14 cellular contexts compared by ENCODE assay signal in the genomic region with DNA sequence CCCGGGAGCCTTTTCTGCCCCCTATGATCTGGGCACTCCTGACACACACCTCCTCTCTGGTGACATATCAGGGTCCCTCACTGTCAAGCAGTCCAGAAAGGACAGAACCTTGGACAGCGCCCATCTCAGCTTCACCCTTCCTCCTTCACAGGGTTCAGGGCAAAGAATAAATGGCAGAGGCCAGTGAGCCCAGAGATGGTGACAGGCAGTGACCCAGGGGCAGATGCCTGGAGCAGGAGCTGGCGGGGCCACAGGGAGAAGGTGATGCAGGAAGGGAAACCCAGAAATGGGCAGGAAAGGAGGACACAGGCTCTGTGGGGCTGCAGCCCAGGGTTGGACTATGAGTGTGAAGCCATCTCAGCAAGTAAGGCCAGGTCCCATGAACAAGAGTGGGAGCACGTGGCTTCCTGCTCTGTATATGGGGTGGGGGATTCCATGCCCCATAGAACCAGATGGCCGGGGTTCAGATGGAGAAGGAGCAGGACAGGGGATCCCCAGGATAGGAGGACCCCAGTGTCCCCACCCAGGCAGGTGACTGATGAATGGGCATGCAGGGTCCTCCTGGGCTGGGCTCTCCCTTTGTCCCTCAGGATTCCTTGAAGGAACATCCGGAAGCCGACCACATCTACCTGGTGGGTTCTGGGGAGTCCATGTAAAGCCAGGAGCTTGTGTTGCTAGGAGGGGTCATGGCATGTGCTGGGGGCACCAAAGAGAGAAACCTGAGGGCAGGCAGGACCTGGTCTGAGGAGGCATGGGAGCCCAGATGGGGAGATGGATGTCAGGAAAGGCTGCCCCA. TPM values are rescaled to one million over a fixed set of nuclear protein-coding genes. Genes with fewer than 3 reads are reported as not detected.
DNase-seq lines count a peak whose midpoint lies in the region; ATAC-seq and TF ChIP-seq lines count a peak whose summit lies in the region.
"Had no signal": no experiment of that assay in that cellular context is flagged by ENCODE, and none has a peak within 500 bp of the region (broad histone marks: within the 10 kb centered on the region; RNA-seq: fewer than 3 reads in every experiment).

No MANE protein-coding gene starts in this region.

- TF ChIP-seq EP300 in Ishikawa (IDR thresholded peaks at IDR 0.05; ENCODE audit: borderline replicate concordance), result no peak
- no peak for TF ChIP-seq EP300 in gastroesophageal sphincter (IDR thresholded peaks at IDR 0.05)

- H3K4me3 Mint-ChIP-seq in activated CD8-positive, alpha-beta memory T cell treated with anti-CD3 and anti-CD28 coated beads, Interleukin-2, amount 10 ng/mL, durations not matched to agents 7 days and 5 days, result no peak overlapping the region
- H3K4me3 Mint-ChIP-seq: activated T-helper 1 cell treated with anti-CD3 and anti-CD28 coated beads, Interleukin-12 subunit alpha, Interleukin-12 subunit beta, Interleukin-2, Interleukin-4 antibody, amounts not matched to agents 30 ng/mL and 10 ng/mL and 1 ng/mL, durations not matched to agents 14 hours and 24 hours and 36 hours; T-cell had no signal

- H3K9me3 Mint-ChIP-seq in activated CD8-positive, alpha-beta memory T cell treated with anti-CD3 and anti-CD28 coated beads, Interleukin-2, amount 10 ng/mL, durations not matched to agents 7 days and 5 days (ENCODE audit: low read depth), result no peaks in the 10 kb centered on the region
- H3K9me3 Mint-ChIP-seq: activated T-helper 1 cell treated with anti-CD3 and anti-CD28 coated beads, Interleukin-12 subunit alpha, Interleukin-12 subunit beta, Interleukin-2, Interleukin-4 antibody, amounts not matched to agents 30 ng/mL and 10 ng/mL and 1 ng/mL, durations not matched to agents 14 hours and 24 hours and 36 hours had no signal

- H3K27me3 Mint-ChIP-seq in activated CD8-positive, alpha-beta memory T cell treated with anti-CD3 and anti-CD28 coated beads, Interleukin-2, amount 10 ng/mL, durations not matched to agents 7 days and 5 days, result peaks cover 20% of the 10 kb centered on the region

- H3K36me3 Mint-ChIP-seq in activated CD8-positive, alpha-beta memory T cell treated with anti-CD3 and anti-CD28 coated beads, Interleukin-2, amount 10 ng/mL, durations not matched to agents 7 days and 5 days, result no peaks in the 10 kb centered on the region
- H3K36me3 Mint-ChIP-seq: T-cell had no signal

- no peak overlapping the region for H3K27ac ChIP-seq in dorsolateral prefrontal cortex
- H3K27ac ChIP-seq in gastroesophageal sphincter, result no peak overlapping the region
- H3K27ac ChIP-seq: 22Rv1, tibial nerve had no signal

- H3K4me1 Mint-ChIP-seq in activated CD8-positive, alpha-beta memory T cell treated with anti-CD3 and anti-CD28 coated beads, Interleukin-2, amount 10 ng/mL, durations not matched to agents 7 days and 5 days, result no peaks in the 10 kb centered on the region

- ATAC-seq in activated CD8-positive, alpha-beta memory T cell treated with anti-CD3 and anti-CD28 coated beads, Interleukin-2, amount 10 ng/mL, durations not matched to agents 7 days and 5 days, result no peak
- no peak for ATAC-seq in mucosa of descending colon
- ATAC-seq in gastroesophageal sphincter, result no peak
- ATAC-seq: T-cell had no signal

- TF ChIP-seq CTCF in mucosa of descending colon (IDR thresholded peaks at IDR 0.05) (no peak), dorsolateral prefrontal cortex (IDR thresholded peaks at IDR 0.05 in 54 of 56, conservative IDR thresholded peaks at IDR 0.05 in 2 of 56; ENCODE audit: low read depth in 1 of 56, partially characterized antibody in 56 of 56) (no peak), gastroesophageal sphincter (IDR thresholded peaks at IDR 0.05) (no peak)

- H3K27me3 ChIP-seq in dorsolateral prefrontal cortex (peaks cover 0 to 54% (median 15%) of the 10 kb centered on the region in 45 donors), gastroesophageal sphincter (peaks cover 63% of the 10 kb centered on the region)
- H3K27me3 ChIP-seq: tibial nerve had no signal

- no peaks in the 10 kb centered on the region for H3K36me3 ChIP-seq in mucosa of descending colon (ENCODE audit: low read depth)
- no peaks in the 10 kb centered on the region for H3K36me3 ChIP-seq in gastroesophageal sphincter
- H3K36me3 ChIP-seq: tibial nerve had no signal

- no peak for TF ChIP-seq RAD21 in Ishikawa (IDR thresholded peaks at IDR 0.05; ENCODE audit: low read depth)

- intact Hi-C loops in mucosa of descending colon (cut with DNase I, micrococcal nuclease), result no loop called here
- intact Hi-C loops in dorsolateral prefrontal cortex (cut with DNase I), result no loop called here

- CTCF ChIA-PET in activated CD8-positive, alpha-beta memory T cell treated with anti-CD3 and anti-CD28 coated beads, Interleukin-2, amount 10 ng/mL, durations not matched to agents 7 days and 5 days (lab: Charles Lee), result interaction anchor here (1.2 to 3.5 kb wide), 4 partner anchors 9 to 57 kb away, joined by 3 to 12 read pairs (median 4); no protein-coding TSS in a partner anchor

- peaks cover 18% of the 10 kb centered on the region for H3K4me1 ChIP-seq in mucosa of descending colon (ENCODE audit: low read depth)
- no peaks in the 10 kb centered on the region for H3K4me1 ChIP-seq in gastroesophageal sphincter
- H3K4me1 ChIP-seq: tibial nerve had no signal

- TF ChIP-seq POLR2A in gastroesophageal sphincter (IDR thresholded peaks at IDR 0.05), result no peak

- H3K9me3 ChIP-seq in mucosa of descending colon (no peaks in the 10 kb centered on the region), gastroesophageal sphincter (peaks cover 0 to 27% (median 0%) of the 10 kb centered on the region in 3 donors)

- DNase-seq in DMS53 (lab: John Stamatoyannopoulos, UW) (peak; percentile 12), DMS53 treated with DMSO at 0.1 percent for 48 hours (lab: John Stamatoyannopoulos, UW; ENCODE audit: unreplicated experiment) (no peak), mucosa of descending colon (peak in 2 of 3 donors; percentile 51 to 73), dorsolateral prefrontal cortex (no peak), NCI-H526 (lab: John Stamatoyannopoulos, UW) (no peak)
- DNase-seq in activated CD8-positive, alpha-beta memory T cell treated with anti-CD3 and anti-CD28 coated beads, Interleukin-2, amount 10 ng/mL, durations not matched to agents 7 days and 5 days, result peak; percentile 41
- DNase-seq: cerebellar nuclear complex had no signal

- 51 to 80% methylated on average over 1 to 3 of the region's 7 CpGs for WGBS in gastroesophageal sphincter (ENCODE audit: low coverage in 1 of 2), 2 donors

- H3K27ac Mint-ChIP-seq in activated CD8-positive, alpha-beta memory T cell treated with anti-CD3 and anti-CD28 coated beads, Interleukin-2, amount 10 ng/mL, durations not matched to agents 7 days and 5 days, result no peak overlapping the region
- H3K27ac Mint-ChIP-seq: activated T-helper 1 cell treated with anti-CD3 and anti-CD28 coated beads, Interleukin-12 subunit alpha, Interleukin-12 subunit beta, Interleukin-2, Interleukin-4 antibody, amounts not matched to agents 30 ng/mL and 10 ng/mL and 1 ng/mL, durations not matched to agents 14 hours and 24 hours and 36 hours had no signal

- H3K4me3 ChIP-seq in mucosa of descending colon (no peak overlapping the region), dorsolateral prefrontal cortex (no peak overlapping the region), gastroesophageal sphincter (no peak overlapping the region)
- H3K4me3 ChIP-seq: tibial nerve had no signal

TF ChIP-seq in Ishikawa, 13 proteins besides CTCF, POLR2A, EP300 and RAD21:
- TF ChIP-seq ZBTB7A (IDR thresholded peaks at IDR 0.05; ENCODE audit: low read depth) (no peak), REST (IDR thresholded peaks at IDR 0.05; ENCODE audit: low read depth) (peak; percentile 89)

RNA-seq across cellular contexts. Expression of gene CEACAM7, which starts 8.5 kb away (rescaled TPM):
- total RNA-seq in activated CD8-positive, alpha-beta memory T cell treated with anti-CD3 and anti-CD28 coated beads, Interleukin-2, amount 10 ng/mL, durations not matched to agents 7 days and 5 days, result not detected
- total RNA-seq in mucosa of descending colon (1,000 to 10,000 TPM in 2 of 3 donors, 100 to 1,000 TPM in 1; 753 to 3,639 (median 2,117) TPM), dorsolateral prefrontal cortex (not detected), gastroesophageal sphincter (1 to 10 TPM in 1 of 4 donors, under 1 TPM in 1, not detected in 2; 0.96 to 5.6 TPM)
- total RNA-seq: activated T-helper 1 cell treated with anti-CD3 and anti-CD28 coated beads, Interleukin-12 subunit alpha, Interleukin-12 subunit beta, Interleukin-2, Interleukin-4 antibody, amounts not matched to agents 30 ng/mL and 10 ng/mL and 1 ng/mL, durations not matched to agents 14 hours and 24 hours and 36 hours; pulmonary artery endothelial cell; T-cell; tibial nerve had no signal

RNA-seq across cellular contexts. Expression of gene CEACAM5, which starts 11.8 kb away (rescaled TPM):
- not detected for total RNA-seq in activated CD8-positive, alpha-beta memory T cell treated with anti-CD3 and anti-CD28 coated beads, Interleukin-2, amount 10 ng/mL, durations not matched to agents 7 days and 5 days
- 1,000 to 10,000 TPM; 2,069 to 7,240 (median 3,325) TPM for total RNA-seq in mucosa of descending colon
- not detected for total RNA-seq in dorsolateral prefrontal cortex
- 10 to 100 TPM in 1 of 4 donors, under 1 TPM in 2, not detected in 1; 0.31 to 13.9 (median 0.31) TPM for total RNA-seq in gastroesophageal sphincter
- total RNA-seq: activated T-helper 1 cell treated with anti-CD3 and anti-CD28 coated beads, Interleukin-12 subunit alpha, Interleukin-12 subunit beta, Interleukin-2, Interleukin-4 antibody, amounts not matched to agents 30 ng/mL and 10 ng/mL and 1 ng/mL, durations not matched to agents 14 hours and 24 hours and 36 hours; pulmonary artery endothelial cell; tibial nerve had no signal

RNA-seq across cellular contexts. Expression of gene CEACAM6, which starts 58.7 kb away (rescaled TPM):
- not detected for total RNA-seq in activated CD8-positive, alpha-beta memory T cell treated with anti-CD3 and anti-CD28 coated beads, Interleukin-2, amount 10 ng/mL, durations not matched to agents 7 days and 5 days
- total RNA-seq in mucosa of descending colon (1,000 to 10,000 TPM in 1 of 3 donors, 100 to 1,000 TPM in 2; 249 to 1,767 (median 431) TPM), dorsolateral prefrontal cortex (under 1 TPM in 1 of 120 experiments, not detected in 119; 0.20 TPM), gastroesophageal sphincter (10 to 100 TPM in 1 of 4 donors, under 1 TPM in 1, not detected in 2; 0.78 to 30.2 TPM)
- total RNA-seq: activated T-helper 1 cell treated with anti-CD3 and anti-CD28 coated beads, Interleukin-12 subunit alpha, Interleukin-12 subunit beta, Interleukin-2, Interleukin-4 antibody, amounts not matched to agents 30 ng/mL and 10 ng/mL and 1 ng/mL, durations not matched to agents 14 hours and 24 hours and 36 hours; pulmonary artery endothelial cell; tibial nerve had no signal

Comparison
In these comparisons a context has a peak if more than half of its experiments do, and no peak if none do; other contexts are left out.
1. DNase-seq: peak in DMS53 (single experiment), activated CD8-positive, alpha-beta memory T cell treated with anti-CD3 and anti-CD28 coated beads, Interleukin-2, amount 10 ng/mL, durations not matched to agents 7 days and 5 days (single experiment) and mucosa of descending colon (2 of 3); none in DMS53 treated with DMSO at 0.1 percent for 48 hours (single experiment), dorsolateral prefrontal cortex (0 of 10) and NCI-H526 (0 of 2).
2. RNA of gene CEACAM7, which starts 8.5 kb away (total RNA-seq): 753 to 3,639 TPM in mucosa of descending colon; 0.96 to 5.6 TPM in gastroesophageal sphincter, not detected in activated CD8-positive, alpha-beta memory T cell treated with anti-CD3 and anti-CD28 coated beads, Interleukin-2, amount 10 ng/mL, durations not matched to agents 7 days and 5 days and not detected in dorsolateral prefrontal cortex; every median in the first group is over 100 times any median in the second.
3. RNA of gene CEACAM5, which starts 11.8 kb away (total RNA-seq): 2,069 to 7,240 TPM in mucosa of descending colon; 0.31 to 13.9 TPM in gastroesophageal sphincter, not detected in activated CD8-positive, alpha-beta memory T cell treated with anti-CD3 and anti-CD28 coated beads, Interleukin-2, amount 10 ng/mL, durations not matched to agents 7 days and 5 days and not detected in dorsolateral prefrontal cortex; every median in the first group is over 100 times any median in the second.
4. RNA of gene CEACAM6, which starts 58.7 kb away (total RNA-seq): 249 to 1,767 TPM in mucosa of descending colon; 0.78 to 30.2 TPM in gastroesophageal sphincter, not detected in activated CD8-positive, alpha-beta memory T cell treated with anti-CD3 and anti-CD28 coated beads, Interleukin-2, amount 10 ng/mL, durations not matched to agents 7 days and 5 days and 0.20 TPM in dorsolateral prefrontal cortex; every median in the first group is over 4 times any median in the second.